Comparison of ENCODE assay signal across 19 cellular contexts in the genomic region with DNA sequence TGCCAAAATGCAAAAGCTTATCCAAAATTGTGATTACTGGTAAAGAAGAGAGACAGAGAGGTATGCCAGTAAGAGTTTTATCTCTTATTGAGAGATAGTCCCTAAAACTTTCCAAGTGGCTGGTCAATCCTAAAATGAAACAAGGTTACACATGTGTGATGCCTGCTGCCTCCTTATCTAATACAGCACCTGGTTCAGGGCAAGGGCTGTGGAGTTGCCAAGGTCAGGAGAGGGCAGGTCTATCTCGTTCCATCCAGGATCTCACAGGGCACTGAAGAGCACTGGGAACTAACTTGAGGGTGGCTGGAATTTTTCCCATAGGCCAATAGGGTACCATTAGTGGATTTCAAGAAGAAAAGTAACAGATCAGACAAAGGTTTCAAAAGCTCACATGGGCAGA. TPM values are rescaled to one million over a fixed set of nuclear protein-coding genes. Genes with fewer than 3 reads are reported as not detected.
DNase-seq lines count a peak whose midpoint lies in the region; ATAC-seq and TF ChIP-seq lines count a peak whose summit lies in the region.
"Had no signal": no experiment of that assay in that cellular context is flagged by ENCODE, and none has a peak within 500 bp of the region (broad histone marks: within the 10 kb centered on the region; RNA-seq: fewer than 3 reads in every experiment).

No MANE protein-coding gene starts in this region.

- no peak overlapping the region for H3K4me3 Mint-ChIP-seq in T-helper 1 cell treated with Interleukin-12 subunit alpha and Interleukin-12 subunit beta and Interleukin-4 antibody, amounts not matched to agents 30 μg/mL and 1 μg/mL, for 36 hours
- no peak overlapping the region for H3K4me3 Mint-ChIP-seq in dendritic cell treated with granulocyte-macrophage colony-stimulating factor and Interleukin-4, amounts not matched to agents 40 ng/mL and 50 ng/mL, for 4 days
- H3K4me3 Mint-ChIP-seq: activated CD8-positive, alpha-beta memory T cell treated with anti-CD3 and anti-CD28 coated beads, Interleukin-2, amount 10 ng/mL, durations not matched to agents 7 days and 5 days had no signal

- H3K27ac Mint-ChIP-seq in T-helper 1 cell treated with Interleukin-12 subunit alpha and Interleukin-12 subunit beta and Interleukin-4 antibody, amounts not matched to agents 30 μg/mL and 1 μg/mL, for 36 hours: peak overlapping the region; percentile 32
- peak overlapping the region; percentile 12 for H3K27ac Mint-ChIP-seq in dendritic cell treated with granulocyte-macrophage colony-stimulating factor and Interleukin-4, amounts not matched to agents 40 ng/mL and 50 ng/mL, for 4 days
- H3K27ac Mint-ChIP-seq: activated CD8-positive, alpha-beta memory T cell treated with anti-CD3 and anti-CD28 coated beads, Interleukin-2, amount 10 ng/mL, durations not matched to agents 7 days and 5 days had no signal

- H3K27ac ChIP-seq in skeletal muscle tissue (ENCODE audit: low read depth, low read length) (peak overlapping the region; percentile 92), RWPE1 (no peak overlapping the region)
- H3K27ac ChIP-seq: 22Rv1 had no signal

- H3K36me3 ChIP-seq in skeletal muscle tissue (ENCODE audit: control insufficient read depth in 3 of 3, insufficient read depth in 3 of 3, low read length in 3 of 3): peaks cover 0 to 4% (median 3%) of the 10 kb centered on the region in 3 donors
- H3K36me3 ChIP-seq: tibial artery had no signal

- peaks cover 56 to 75% (median 71%) of the 10 kb centered on the region in 3 donors for H3K4me1 ChIP-seq in skeletal muscle tissue (ENCODE audit: control insufficient read depth in 3 of 3, insufficient read depth in 3 of 3, low read length in 3 of 3)

- ATAC-seq in left colon: no peak
- ATAC-seq: activated CD8-positive, alpha-beta memory T cell treated with anti-CD3 and anti-CD28 coated beads, Interleukin-2, amount 10 ng/mL, durations not matched to agents 7 days and 5 days; activated naive CD4-positive, alpha-beta T cell treated with anti-CD3 and anti-CD28 coated beads, Interleukin-2, amount 50 U/mL, for 72 hours; sciatic nerve had no signal

- DNase-seq in T-helper 1 cell: no peak
- peak; percentile 24 for DNase-seq in OCI-M1 (lab: John Stamatoyannopoulos, UW)
- DNase-seq in left colon: no peak
- DNase-seq in RWPE1 (ENCODE audit: low spot score): no peak
- DNase-seq in cerebellum (ENCODE audit: low spot score): no peak
- DNase-seq: activated CD4-positive, CD25-positive, alpha-beta regulatory T cell; activated CD8-positive, alpha-beta memory T cell treated with anti-CD3 and anti-CD28 coated beads, Interleukin-2, amount 10 ng/mL, durations not matched to agents 7 days and 5 days; C1 segment of cervical spinal cord; central memory CD4-positive, alpha-beta T cell; mammary epithelial cell; NCI-H2029 treated with DMSO at 0.1 percent for 48 hours; NCI-H526; tibial artery had no signal

- CTCF ChIA-PET in RWPE1 (lab: Yijun Ruan, JAX): no interaction called here

- peaks cover 74% of the 10 kb centered on the region for H3K4me1 Mint-ChIP-seq in T-helper 1 cell treated with Interleukin-12 subunit alpha and Interleukin-12 subunit beta and Interleukin-4 antibody, amounts not matched to agents 30 μg/mL and 1 μg/mL, for 36 hours (ENCODE audit: low read depth)
- H3K4me1 Mint-ChIP-seq in dendritic cell treated with granulocyte-macrophage colony-stimulating factor and Interleukin-4, amounts not matched to agents 40 ng/mL and 50 ng/mL, for 4 days (ENCODE audit: low read depth): peaks cover 88% of the 10 kb centered on the region

- no peak for TF ChIP-seq CTCF in RWPE1 (conservative IDR thresholded peaks at IDR 0.05; ENCODE audit: low read depth)

- H3K27me3 ChIP-seq in skeletal muscle tissue (ENCODE audit: control insufficient read depth in 3 of 3, insufficient read depth in 3 of 3, low read length in 3 of 3): no peaks in the 10 kb centered on the region
- H3K27me3 ChIP-seq: tibial artery had no signal

- POLR2A ChIA-PET in RWPE1 (lab: Yijun Ruan, JAX; ENCODE audit: low non-redundant PET): no interaction called here

- H3K9me3 Mint-ChIP-seq in T-helper 1 cell treated with Interleukin-12 subunit alpha and Interleukin-12 subunit beta and Interleukin-4 antibody, amounts not matched to agents 30 μg/mL and 1 μg/mL, for 36 hours: no peaks in the 10 kb centered on the region
- H3K9me3 Mint-ChIP-seq in dendritic cell treated with granulocyte-macrophage colony-stimulating factor and Interleukin-4, amounts not matched to agents 40 ng/mL and 50 ng/mL, for 4 days: no peaks in the 10 kb centered on the region
- H3K9me3 Mint-ChIP-seq: activated naive CD4-positive, alpha-beta T cell treated with anti-CD3 and anti-CD28 coated beads, Interleukin-2, amount 50 U/mL, for 72 hours had no signal

- intact Hi-C loops in dendritic cell treated with granulocyte-macrophage colony-stimulating factor and Interleukin-4, amounts not matched to agents 40 ng/mL and 50 ng/mL, for 4 days (cut with micrococcal nuclease): no loop called here
- intact Hi-C loops in left colon (cut with DNase I, micrococcal nuclease): no loop called here

- peaks cover 32% of the 10 kb centered on the region for H3K36me3 Mint-ChIP-seq in T-helper 1 cell treated with Interleukin-12 subunit alpha and Interleukin-12 subunit beta and Interleukin-4 antibody, amounts not matched to agents 30 μg/mL and 1 μg/mL, for 36 hours (ENCODE audit: low read depth)
- H3K36me3 Mint-ChIP-seq in dendritic cell treated with granulocyte-macrophage colony-stimulating factor and Interleukin-4, amounts not matched to agents 40 ng/mL and 50 ng/mL, for 4 days (ENCODE audit: low read depth): peaks cover 59% of the 10 kb centered on the region

- H3K27me3 Mint-ChIP-seq in T-helper 1 cell treated with Interleukin-12 subunit alpha and Interleukin-12 subunit beta and Interleukin-4 antibody, amounts not matched to agents 30 μg/mL and 1 μg/mL, for 36 hours (ENCODE audit: low read depth): no peaks in the 10 kb centered on the region
- H3K27me3 Mint-ChIP-seq in dendritic cell treated with granulocyte-macrophage colony-stimulating factor and Interleukin-4, amounts not matched to agents 40 ng/mL and 50 ng/mL, for 4 days: no peaks in the 10 kb centered on the region
- H3K27me3 Mint-ChIP-seq: activated CD8-positive, alpha-beta memory T cell treated with anti-CD3 and anti-CD28 coated beads, Interleukin-2, amount 10 ng/mL, durations not matched to agents 7 days and 5 days had no signal

- no peaks in the 10 kb centered on the region for H3K9me3 ChIP-seq in skeletal muscle tissue (ENCODE audit: control insufficient read depth in 3 of 3, low read length in 3 of 3)
- H3K9me3 ChIP-seq: tibial artery had no signal

- H3K9ac ChIP-seq in skeletal muscle tissue (ENCODE audit: low read depth in 1 of 3, low read length in 3 of 3): peak overlapping the region in 1 of 3 donors; percentile 91

- H3K4me3 ChIP-seq in skeletal muscle tissue (ENCODE audit: low read length in 3 of 3): peak overlapping the region in 2 of 3 donors; percentile 8 to 17
- H3K4me3 ChIP-seq: tibial artery had no signal

RNA-seq across cellular contexts. Expression of gene VOPP1, which starts 18.2 kb away (rescaled TPM):
- total RNA-seq in skeletal muscle tissue (23.5 TPM), left colon (10 to 100 TPM; 78.6 to 85.5 TPM), cerebellum (83.1 TPM)
